Comparison of ENCODE assay signal across 1 cellular context in genomic region chr4:76376534-76376933, GRCh38.
TF ChIP-seq lines count a peak whose summit lies in the region.

No MANE protein-coding gene starts in this region.

TF ChIP-seq in liver, 16 proteins besides CTCF, POLR2A, EP300 and RAD21 (continued from another document):
- no peak for TF ChIP-seq ATF3 (IDR thresholded peaks at IDR 0.05)
- TF ChIP-seq SP1 (IDR thresholded peaks at IDR 0.05): peak; percentile 63
- TF ChIP-seq YY1 (IDR thresholded peaks at IDR 0.05): peak; percentile 80
- TF ChIP-seq TAF1 (conservative IDR thresholded peaks at IDR 0.05): no peak
